32 cellular contexts compared by ENCODE assay signal in the genomic region with DNA sequence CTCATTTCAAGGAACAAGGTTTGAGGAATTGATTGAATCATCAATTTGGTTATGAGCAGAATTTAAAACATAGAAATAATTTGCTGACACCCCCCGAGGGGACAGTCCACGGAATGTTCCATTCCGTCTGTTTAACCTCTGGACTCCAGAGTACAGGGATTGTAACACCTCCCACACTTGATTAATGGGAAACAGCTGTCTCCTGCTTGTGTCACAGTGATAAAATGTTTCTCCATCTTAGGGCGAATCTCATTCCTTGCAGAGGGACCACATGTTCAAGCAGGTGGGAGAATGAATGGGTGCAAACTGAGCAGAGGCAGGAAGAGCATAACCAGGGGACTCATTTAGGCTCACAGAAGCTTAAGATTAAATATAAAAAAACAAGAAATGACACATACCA.
"Had no signal": no experiment of that assay in that cellular context is flagged by ENCODE, and none has a peak within 500 bp of the region (broad histone marks: within the 10 kb centered on the region; RNA-seq: fewer than 3 reads in every experiment).

No MANE protein-coding gene starts in this region.

- H3K4me3 ChIP-seq: esophagus squamous epithelium, gastroesophageal sphincter had no signal

- H3K9me3 ChIP-seq: esophagus squamous epithelium, gastroesophageal sphincter had no signal

- FAIRE-seq: astrocyte, bronchial epithelial cell, colon had no signal

- H3K4me1 ChIP-seq: esophagus squamous epithelium, gastroesophageal sphincter had no signal

- H3K36me3 ChIP-seq: brain microvascular endothelial cell, esophagus squamous epithelium, gastroesophageal sphincter, WERI-Rb-1 had no signal

- DNase-seq: activated B cell treated with CpG ODN at 0.5 μM for 24 hours; activated CD4-positive, alpha-beta T cell treated with anti-CD3 and anti-CD28 coated beads for 48 hours; activated CD4-positive, alpha-beta T cell treated with anti-CD3 and anti-CD28 coated beads, Interleukin-2, amount 50 U/mL, for 1 hour; activated CD4-positive, alpha-beta T cell treated with anti-CD3 and anti-CD28 coated beads, Interleukin-2, amount 50 U/mL, for 48 hours; activated CD8-positive, alpha-beta memory T cell treated with anti-CD3 and anti-CD28 coated beads for 24 hours; activated CD8-positive, alpha-beta T cell treated with anti-CD3 and anti-CD28 coated beads for 36 hours; activated effector memory CD4-positive, alpha-beta T cell treated with Interleukin-2 at 50 U/mL for 16 hours; activated gamma-delta T cell treated with Interleukin-2 at 50 U/mL for 16 hours; activated naive CD4-positive, alpha-beta T cell treated with anti-CD3 and anti-CD28 coated beads, Interleukin-2, amount 50 U/mL, for 16 hours; activated naive CD4-positive, alpha-beta T cell treated with Interleukin-2 at 50 U/mL for 16 hours; activated T-cell treated with anti-CD3 and anti-CD28 coated beads, Interleukin-2, amount 50 U/mL, for 4 hours; amniotic stem cell; anterior cingulate cortex; brain microvascular endothelial cell; caudate nucleus; cortex of kidney; dermis blood vessel endothelial cell; effector CD4-positive, alpha-beta T cell; effector memory CD8-positive, alpha-beta T cell; erythroblast; esophagus squamous epithelium; foreskin melanocyte; T-helper 1 cell; T-helper 17 cell; T1000; WERI-Rb-1 had no signal

- H3K27ac ChIP-seq: brain microvascular endothelial cell, esophagus squamous epithelium, gastroesophageal sphincter, WERI-Rb-1 had no signal

- ATAC-seq: activated CD4-positive, CD25-positive, alpha-beta regulatory T cell treated with anti-CD3 and anti-CD28 coated beads, Interleukin-2, amount 50 U/mL, for 24 hours; activated CD8-positive, alpha-beta T cell treated with anti-CD3 and anti-CD28 coated beads for 36 hours; activated T-cell treated with anti-CD3 and anti-CD28 coated beads, Interleukin-2, amount 50 U/mL, for 4 hours; activated T-helper 17 cell treated with anti-CD3 and anti-CD28 coated beads, Interleukin-2, amount 50 U/mL, for 72 hours; effector memory CD8-positive, alpha-beta T cell; gastroesophageal sphincter; T-helper 17 cell had no signal

- H3K27me3 ChIP-seq: brain microvascular endothelial cell, esophagus squamous epithelium had no signal
